Comparison of ENCODE assay signal across 2 cellular contexts in the genomic region with DNA sequence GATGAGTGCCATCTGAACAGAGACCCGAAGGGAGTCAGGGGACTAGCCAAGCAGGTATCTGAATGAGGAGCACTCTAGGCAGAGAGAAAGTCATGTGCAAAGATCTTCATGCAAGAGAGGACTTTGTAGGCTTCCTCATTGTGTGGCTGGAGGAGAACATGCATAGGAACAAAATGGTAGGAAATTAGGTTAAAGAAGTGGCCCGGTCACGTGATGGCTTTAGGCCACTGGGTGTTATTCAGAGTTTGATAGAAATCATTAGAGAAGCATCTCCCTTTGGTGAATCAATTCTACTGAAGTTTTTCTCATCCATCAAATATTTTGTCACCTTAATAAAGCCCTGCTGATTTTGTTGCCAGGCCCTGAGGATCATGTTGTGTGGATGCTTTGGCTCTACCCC.
TF ChIP-seq lines count a peak whose summit lies in the region.

No MANE protein-coding gene starts in this region.

TF ChIP-seq in IMR-90, 13 proteins besides CTCF, POLR2A, EP300 and RAD21:
- TF ChIP-seq RCOR1 (IDR thresholded peaks at IDR 0.05; ENCODE audit: insufficient replicate concordance, low read length) (no peak), RFX5 (IDR thresholded peaks at IDR 0.05; ENCODE audit: low read depth, low read length) (no peak), FOS (IDR thresholded peaks at IDR 0.05; ENCODE audit: low read depth, low read length) (no peak)

TF ChIP-seq in H1, 55 proteins besides CTCF, POLR2A, EP300 and RAD21:
- TF ChIP-seq, protein P1, sequence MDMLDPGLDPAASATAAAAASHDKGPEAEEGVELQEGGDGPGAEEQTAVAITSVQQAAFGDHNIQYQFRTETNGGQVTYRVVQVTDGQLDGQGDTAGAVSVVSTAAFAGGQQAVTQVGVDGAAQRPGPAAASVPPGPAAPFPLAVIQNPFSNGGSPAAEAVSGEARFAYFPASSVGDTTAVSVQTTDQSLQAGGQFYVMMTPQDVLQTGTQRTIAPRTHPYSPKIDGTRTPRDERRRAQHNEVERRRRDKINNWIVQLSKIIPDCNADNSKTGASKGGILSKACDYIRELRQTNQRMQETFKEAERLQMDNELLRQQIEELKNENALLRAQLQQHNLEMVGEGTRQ (IDR thresholded peaks at IDR 0.05; ENCODE audit: low read length): no peak
- TF ChIP-seq, protein P2, sequence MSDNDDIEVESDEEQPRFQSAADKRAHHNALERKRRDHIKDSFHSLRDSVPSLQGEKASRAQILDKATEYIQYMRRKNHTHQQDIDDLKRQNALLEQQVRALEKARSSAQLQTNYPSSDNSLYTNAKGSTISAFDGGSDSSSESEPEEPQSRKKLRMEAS (IDR thresholded peaks at IDR 0.05): no peak
- no peak for TF ChIP-seq ZNF274 (IDR thresholded peaks at IDR 0.05; ENCODE audit: borderline replicate concordance, extremely low read depth, low read length)
- TF ChIP-seq SP1 (IDR thresholded peaks at IDR 0.05; ENCODE audit: low read depth, low read length): no peak
- TF ChIP-seq EGR1 (IDR thresholded peaks at IDR 0.05; ENCODE audit: borderline replicate concordance, low read depth, low read length): no peak
- TF ChIP-seq, protein P3, sequence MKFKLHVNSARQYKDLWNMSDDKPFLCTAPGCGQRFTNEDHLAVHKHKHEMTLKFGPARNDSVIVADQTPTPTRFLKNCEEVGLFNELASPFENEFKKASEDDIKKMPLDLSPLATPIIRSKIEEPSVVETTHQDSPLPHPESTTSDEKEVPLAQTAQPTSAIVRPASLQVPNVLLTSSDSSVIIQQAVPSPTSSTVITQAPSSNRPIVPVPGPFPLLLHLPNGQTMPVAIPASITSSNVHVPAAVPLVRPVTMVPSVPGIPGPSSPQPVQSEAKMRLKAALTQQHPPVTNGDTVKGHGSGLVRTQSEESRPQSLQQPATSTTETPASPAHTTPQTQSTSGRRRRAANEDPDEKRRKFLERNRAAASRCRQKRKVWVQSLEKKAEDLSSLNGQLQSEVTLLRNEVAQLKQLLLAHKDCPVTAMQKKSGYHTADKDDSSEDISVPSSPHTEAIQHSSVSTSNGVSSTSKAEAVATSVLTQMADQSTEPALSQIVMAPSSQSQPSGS (IDR thresholded peaks at IDR 0.05; ENCODE audit: low read length): no peak
- TF ChIP-seq TBP (IDR thresholded peaks at IDR 0.05; ENCODE audit: low read depth, low read length): no peak
- TF ChIP-seq SIRT6 (IDR thresholded peaks at IDR 0.05; ENCODE audit: low read length): no peak
TF ChIP-seq in H1: peak in this region for 0.
